In the genomic region with DNA sequence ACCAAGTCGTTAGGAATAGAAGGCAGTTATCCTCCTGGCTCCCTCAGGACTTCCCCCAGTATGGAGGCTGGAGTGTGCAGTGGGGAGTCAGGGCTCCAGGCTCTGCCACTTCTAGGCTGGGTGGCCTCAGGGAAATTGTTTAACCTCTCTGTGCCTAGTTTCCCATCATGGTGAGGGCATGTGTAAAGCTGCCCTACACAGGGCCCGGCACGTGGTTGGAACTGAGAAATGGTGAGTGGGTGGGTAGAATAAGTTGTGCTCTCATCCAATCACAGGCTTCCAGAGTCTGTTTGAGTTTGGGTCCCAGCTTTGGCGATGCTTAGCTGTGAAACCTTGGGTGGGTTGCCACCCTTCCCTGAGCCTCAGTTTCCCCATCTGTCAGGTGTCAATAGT, we compare ENCODE assay signal across 33 cellular contexts.
A peak's percentile ranks its signal among the peaks of the same experiment; 100 is the strongest.
DNase-seq lines count a peak whose midpoint lies in the region; ATAC-seq, FAIRE-seq and TF ChIP-seq lines count a peak whose summit lies in the region.
"Had no signal": no experiment of that assay in that cellular context is flagged by ENCODE, and none has a peak within 500 bp of the region (broad histone marks: within the 10 kb centered on the region; RNA-seq: fewer than 3 reads in every experiment).

No MANE protein-coding gene starts in this region.

- H3K9ac ChIP-seq in HepG2 (ENCODE audit: insufficient read depth, low read depth, low read length) (no peak overlapping the region), K562 (ENCODE audit: insufficient read depth in 1 of 2, low read depth in 2 of 2, low read length in 2 of 2) (no peak overlapping the region)
- H3K9ac ChIP-seq: BLaER1; BLaER1 treated with 17β-estradiol and CSF1 and Interleukin-3, amounts not matched to agents 10 nM and 100 nM had no signal

- no peak overlapping the region for H3K27ac Mint-ChIP-seq in activated CD4-positive, alpha-beta T cell treated with anti-CD3 and anti-CD28 coated beads for 36 hours
- H3K27ac Mint-ChIP-seq: B cell; CD4-positive, alpha-beta memory T cell; CD4-positive, alpha-beta T cell; CD4-positive, CD25-positive, alpha-beta regulatory T cell; CD8-positive, alpha-beta memory T cell; CD8-positive, alpha-beta T cell had no signal

- no peak overlapping the region for H3K4me3 Mint-ChIP-seq in activated CD4-positive, alpha-beta T cell treated with anti-CD3 and anti-CD28 coated beads for 36 hours
- H3K4me3 Mint-ChIP-seq: B cell; CD14-positive monocyte; CD4-positive, alpha-beta memory T cell; CD4-positive, alpha-beta T cell; CD4-positive, CD25-positive, alpha-beta regulatory T cell; CD8-positive, alpha-beta memory T cell; CD8-positive, alpha-beta T cell had no signal

- TF ChIP-seq POLR2A in HepG2 (IDR thresholded peaks at IDR 0.05; ENCODE audit: insufficient read depth in 1 of 2, low read depth in 2 of 2, low read length in 2 of 2): no peak
- no peak for TF ChIP-seq POLR2A in right lobe of liver (IDR thresholded peaks at IDR 0.05)
- no peak for TF ChIP-seq POLR2A in K562 (conservative IDR thresholded peaks at IDR 0.05)

- FAIRE-seq in HepG2 (lab: Jason Lieb, UNC): no peak
- FAIRE-seq in K562 (lab: Jason Lieb, UNC): no peak
- FAIRE-seq: A204.1, A549, D721Med had no signal

- in situ Hi-C loops in HepG2 (cut with HindIII; ENCODE audit: extremely low pct_ligation_motif_present, low pct_unique_long_range_greater_than_20kb) (no loop called here), Panc1 (cut with HindIII; ENCODE audit: low pct_unique_long_range_greater_than_20kb, low sequenced_read_pairs) (no loop called here), K562 (cut with MboI) (loop anchor here (25.0 kb wide), 1 partner anchor 1246 kb away; no protein-coding TSS in a partner anchor)

- no peak for TF ChIP-seq CTCF in HepG2 (CRISPR knock-in tag; IDR thresholded peaks at IDR 0.05)
- no peak for TF ChIP-seq CTCF in right lobe of liver (IDR thresholded peaks at IDR 0.05)
- TF ChIP-seq CTCF in Panc1 (IDR thresholded peaks at IDR 0.05): no peak
- TF ChIP-seq CTCF in K562 (IDR thresholded peaks at IDR 0.05 in 2 of 3, conservative IDR thresholded peaks at IDR 0.05 in 1 of 3; ENCODE audit: insufficient read depth in 2 of 3, low read depth in 1 of 3, low read length in 3 of 3): no peak

- H3K36me3 Mint-ChIP-seq in activated CD4-positive, alpha-beta T cell treated with anti-CD3 and anti-CD28 coated beads for 36 hours (ENCODE audit: low read depth): no peaks in the 10 kb centered on the region
- H3K36me3 Mint-ChIP-seq: CD14-positive monocyte; CD4-positive, alpha-beta memory T cell; CD4-positive, CD25-positive, alpha-beta regulatory T cell; CD8-positive, alpha-beta memory T cell; CD8-positive, alpha-beta T cell had no signal

- BruUV-seq in HepG2 (replicated peaks; lab: Mats Ljungman, UMichigan) (no TSS peak), Panc1 (replicated peaks; lab: Mats Ljungman, UMichigan) (no TSS peak), K562 (replicated peaks; lab: Mats Ljungman, UMichigan) (no TSS peak)

- no peaks in the 10 kb centered on the region for H4K20me1 ChIP-seq in HepG2 (ENCODE audit: insufficient read depth, low read length)
- H4K20me1 ChIP-seq in K562 (replicated peaks; ENCODE audit: control insufficient read depth, insufficient read depth, low read length): peaks cover 8% of the 10 kb centered on the region
- H4K20me1 ChIP-seq: BLaER1; BLaER1 treated with 17β-estradiol and CSF1 and Interleukin-3, amounts not matched to agents 10 nM and 100 nM had no signal

- H3K36me3 ChIP-seq in HepG2 (replicated peaks in 1 of 2; ENCODE audit: control insufficient read depth in 1 of 2, insufficient read depth in 2 of 2, low read length in 2 of 2) (no peaks in the 10 kb centered on the region), right lobe of liver (no peaks in the 10 kb centered on the region), Panc1 (ENCODE audit: control insufficient read depth, insufficient read depth, low read length) (no peaks in the 10 kb centered on the region), K562 (ENCODE audit: control insufficient read depth, insufficient read depth, low read length) (no peaks in the 10 kb centered on the region)
- H3K36me3 ChIP-seq: BE2C; BLaER1; BLaER1 treated with 17β-estradiol and CSF1 and Interleukin-3, amounts not matched to agents 10 nM and 100 nM had no signal

- no peak overlapping the region for H3K4me3 ChIP-seq in HepG2 (replicated peaks in 1 of 3; ENCODE audit: insufficient read depth in 1 of 3, low read depth in 2 of 3, low read length in 3 of 3)
- no peak overlapping the region for H3K4me3 ChIP-seq in right lobe of liver
- H3K4me3 ChIP-seq in Panc1 (ENCODE audit: low read depth in 2 of 2, low read length in 2 of 2): no peak overlapping the region
- no peak overlapping the region for H3K4me3 ChIP-seq in K562
- H3K4me3 ChIP-seq: A549; BLaER1; BLaER1 treated with 17β-estradiol and CSF1 and Interleukin-3, amounts not matched to agents 10 nM and 100 nM had no signal

- TF ChIP-seq RAD21 in HepG2 (CRISPR knock-in tag; IDR thresholded peaks at IDR 0.05) (no peak), K562 (CRISPR knock-in tag; conservative IDR thresholded peaks at IDR 0.05 in 1 of 2, IDR thresholded peaks at IDR 0.05 in 1 of 2) (no peak)

- H3K27me3 ChIP-seq in HepG2 (ENCODE audit: control insufficient read depth in 1 of 2, insufficient read depth in 2 of 2, low read length in 2 of 2): peaks cover 3 to 43% of the 10 kb centered on the region in 2 experiments; a peak in 3 of 5 replicates
- H3K27me3 ChIP-seq in right lobe of liver: no peaks in the 10 kb centered on the region
- H3K27me3 ChIP-seq in Panc1 (ENCODE audit: control insufficient read depth, insufficient read depth, low read length): no peaks in the 10 kb centered on the region
- H3K27me3 ChIP-seq in K562 (ENCODE audit: control insufficient read depth in 2 of 2, insufficient read depth in 2 of 2, low read length in 2 of 2): peaks cover 17 to 58% of the 10 kb centered on the region in 2 experiments; a peak in 4 of 5 replicates
- H3K27me3 ChIP-seq: BE2C; BLaER1; BLaER1 treated with 17β-estradiol and CSF1 and Interleukin-3, amounts not matched to agents 10 nM and 100 nM had no signal

- H2AFZ ChIP-seq in HepG2 (ENCODE audit: low read length) (no peak overlapping the region), K562 (ENCODE audit: low read depth, low read length) (no peak overlapping the region)

- intact Hi-C loops in HepG2 (cut with micrococcal nuclease; ENCODE audit: unreplicated experiment) (no loop called here), right lobe of liver (cut with DNase I) (no loop called here), Panc1 (cut with micrococcal nuclease; ENCODE audit: unreplicated experiment) (no loop called here), K562 (cut with micrococcal nuclease) (no loop called here)
- intact Hi-C loops in activated CD4-positive, alpha-beta T cell treated with anti-CD3 and anti-CD28 coated beads for 36 hours (cut with DNase I, micrococcal nuclease): no loop called here

- 0% methylated on average over 1 of the region's 4 CpGs for WGBS in HepG2 (ENCODE audit: low lambda C conversion rate)
- WGBS in right lobe of liver (ENCODE audit: insufficient coverage, low coverage, low lambda C conversion rate, missing lambda C conversion rate): 50% methylated on average over 2 of the region's 4 CpGs
- 2% methylated on average over 4 of the region's 4 CpGs for WGBS in K562 (ENCODE audit: insufficient coverage, low coverage, missing lambda C conversion rate)

- ATAC-seq in HepG2: no peak
- no peak for ATAC-seq in right lobe of liver
- ATAC-seq in Panc1: 0 out of 2 replicates have a peak, but pooled peaks have one; percentile 30
- no peak for ATAC-seq in K562
- no peak for ATAC-seq in activated CD4-positive, alpha-beta T cell treated with anti-CD3 and anti-CD28 coated beads for 36 hours
- ATAC-seq in GM19455 (IDR thresholded peaks at IDR 0.05; ENCODE audit: unreplicated experiment): no peak
- ATAC-seq: A549; CD8-positive, alpha-beta T cell had no signal

- no peaks in the 10 kb centered on the region for H3K9me1 ChIP-seq in K562 (ENCODE audit: control insufficient read depth, insufficient read depth, low read length)

- no peak overlapping the region for H3K27ac ChIP-seq in HepG2 (ENCODE audit: extremely low read length, insufficient read depth, low read length)
- H3K27ac ChIP-seq in right lobe of liver: no peak overlapping the region
- H3K27ac ChIP-seq in Panc1 (ENCODE audit: low read length): no peak overlapping the region
- H3K27ac ChIP-seq in K562 (ENCODE audit: extremely low read depth, low read depth, low read length): no peak overlapping the region
- H3K27ac ChIP-seq: 22Rv1; A549; BLaER1; BLaER1 treated with 17β-estradiol and CSF1 and Interleukin-3, amounts not matched to agents 10 nM and 100 nM; C4-2B had no signal

- H3K27me3 Mint-ChIP-seq in activated CD4-positive, alpha-beta T cell treated with anti-CD3 and anti-CD28 coated beads for 36 hours: peaks cover 2% of the 10 kb centered on the region

- H3K4me2 ChIP-seq in HepG2 (ENCODE audit: low read depth, low read length) (no peak overlapping the region), K562 (ENCODE audit: insufficient read depth, low read length) (no peak overlapping the region)
- H3K4me2 ChIP-seq: A549; BLaER1; BLaER1 treated with 17β-estradiol and CSF1 and Interleukin-3, amounts not matched to agents 10 nM and 100 nM had no signal

- TF ChIP-seq EP300 in HepG2 (IDR thresholded peaks at IDR 0.05; ENCODE audit: low read depth in 2 of 2, low read length in 2 of 2): no peak
- no peak for TF ChIP-seq EP300 in HepG2 (CRISPR knock-in tag; IDR thresholded peaks at IDR 0.05; ENCODE audit: borderline replicate concordance)
- no peak for TF ChIP-seq EP300 in K562 (IDR thresholded peaks at IDR 0.05; ENCODE audit: low read length)

- POLR2A ChIA-PET in HepG2 (lab: Yijun Ruan, JAX) (no interaction called here), Panc1 (lab: Charles Lee) (no interaction called here), K562 (lab: Yijun Ruan, JAX) (no interaction called here)
- POLR2A ChIA-PET in activated CD4-positive, alpha-beta T cell treated with anti-CD3 and anti-CD28 coated beads for 36 hours (lab: Charles Lee): no interaction called here

- DNase-seq in HepG2 (ENCODE audit: low spot score): no peak
- DNase-seq in right lobe of liver: no peak
- DNase-seq in Panc1 (ENCODE audit: low read depth, low spot score): no peak
- DNase-seq in K562 (ENCODE audit: extremely low read depth in 1 of 4, low spot score in 3 of 4): no peak
- no peak for DNase-seq in activated CD4-positive, alpha-beta T cell treated with anti-CD3 and anti-CD28 coated beads for 36 hours
- DNase-seq: 8988T; ACHN; AML-193; Caco-2; CD4-positive, alpha-beta memory T cell; CD4-positive, alpha-beta T cell; CD4-positive, CD25-positive, alpha-beta regulatory T cell; CD8-positive, alpha-beta memory T cell; CD8-positive, alpha-beta T cell; COR-L47; DMS 273 treated with DMSO at 0.1 percent for 48 hours; DMS153; DMS53; DMS79; DMS79 treated with DMSO at 0.1 percent for 48 hours; DND-41; EL had no signal

- no peaks in the 10 kb centered on the region for H3K9me3 ChIP-seq in HepG2 (ENCODE audit: low read length)
- no peaks in the 10 kb centered on the region for H3K9me3 ChIP-seq in right lobe of liver
- no peaks in the 10 kb centered on the region for H3K9me3 ChIP-seq in Panc1 (ENCODE audit: control insufficient read depth, insufficient read depth, low read depth, low read length)
- H3K9me3 ChIP-seq in K562 (replicated peaks; ENCODE audit: control insufficient read depth, insufficient read depth, low read depth, low read length): no peaks in the 10 kb centered on the region
- H3K9me3 ChIP-seq: A549, BE2C, BLaER1, Caco-2 had no signal

- H3K4me1 Mint-ChIP-seq in activated CD4-positive, alpha-beta T cell treated with anti-CD3 and anti-CD28 coated beads for 36 hours: no peaks in the 10 kb centered on the region
- H3K4me1 Mint-ChIP-seq: B cell; CD14-positive monocyte; CD4-positive, alpha-beta memory T cell; CD4-positive, CD25-positive, alpha-beta regulatory T cell; CD8-positive, alpha-beta memory T cell had no signal

- CTCF ChIA-PET in HepG2 (lab: Yijun Ruan, JAX; ENCODE audit: low intra/inter-chr PET ratio, low total read pairs) (no interaction called here), Panc1 (lab: Charles Lee) (no interaction called here), K562 (lab: Yijun Ruan, JAX; ENCODE audit: low intra/inter-chr PET ratio) (no interaction called here)
- CTCF ChIA-PET in activated CD4-positive, alpha-beta T cell treated with anti-CD3 and anti-CD28 coated beads for 36 hours (lab: Charles Lee): interaction anchor here (0.6 kb wide), 1 partner anchor 175 kb away, joined by 3 read pairs; no protein-coding TSS in a partner anchor

- no peaks in the 10 kb centered on the region for H3K9me3 Mint-ChIP-seq in activated CD4-positive, alpha-beta T cell treated with anti-CD3 and anti-CD28 coated beads for 36 hours (ENCODE audit: low read depth)
- H3K9me3 Mint-ChIP-seq: CD4-positive, alpha-beta T cell; CD4-positive, CD25-positive, alpha-beta regulatory T cell; CD8-positive, alpha-beta memory T cell; CD8-positive, alpha-beta T cell had no signal

- H3K4me1 ChIP-seq in HepG2 (ENCODE audit: insufficient read depth, low read length) (peaks cover 9% of the 10 kb centered on the region; the same call in 1 of the 2 replicates), right lobe of liver (no peaks in the 10 kb centered on the region), Panc1 (ENCODE audit: control insufficient read depth, insufficient read depth, low read length) (no peaks in the 10 kb centered on the region), K562 (replicated peaks in 1 of 2; ENCODE audit: control insufficient read depth in 2 of 2, insufficient read depth in 2 of 2, low read length in 2 of 2) (peaks cover 0 to 4% of the 10 kb centered on the region in 2 experiments; a peak in 1 of 5 replicates)
- H3K4me1 ChIP-seq: A549; BE2C; BLaER1; BLaER1 treated with 17β-estradiol and CSF1 and Interleukin-3, amounts not matched to agents 10 nM and 100 nM; Caco-2 had no signal

- no peaks in the 10 kb centered on the region for H3K79me2 ChIP-seq in HepG2 (ENCODE audit: insufficient read depth, low read length)
- no peaks in the 10 kb centered on the region for H3K79me2 ChIP-seq in K562 (ENCODE audit: control insufficient read depth, insufficient read depth, low read length)
